Comparison of ENCODE assay signal across 19 cellular contexts in genomic region chr14:30240002-30240401, GRCh38.
DNase-seq lines count a peak whose midpoint lies in the region; ATAC-seq and TF ChIP-seq lines count a peak whose summit lies in the region.
"Had no signal": no experiment of that assay in that cellular context is flagged by ENCODE, and none has a peak within 500 bp of the region (broad histone marks: within the 10 kb centered on the region; RNA-seq: fewer than 3 reads in every experiment).

No MANE protein-coding gene starts in this region.

- H3K56ac ChIP-seq in IMR-90 (ENCODE audit: extremely low read depth, insufficient read depth, low read length): no peak overlapping the region

- in situ Hi-C loops in IMR-90 (cut with MboI; ENCODE audit: low sequenced_read_pairs): no loop called here

- H3K79me2 ChIP-seq in neural cell (replicated peaks; ENCODE audit: insufficient read depth, low read length): no peaks in the 10 kb centered on the region

- no peak overlapping the region for H2BK5ac ChIP-seq in IMR-90 (ENCODE audit: low read depth, low read length, poor library complexity, severe bottlenecking)

- no peak overlapping the region for H3K18ac ChIP-seq in IMR-90 (ENCODE audit: low read depth, low read length)

- no peak for TF ChIP-seq CTCF in IMR-90 (conservative IDR thresholded peaks at IDR 0.05; ENCODE audit: low read depth, low read length)
- TF ChIP-seq CTCF in WTC11 (IDR thresholded peaks at IDR 0.05): no peak
- no peak for TF ChIP-seq CTCF in neural cell (IDR thresholded peaks at IDR 0.05; ENCODE audit: poor library complexity, severe bottlenecking)

- no peak overlapping the region for H4K91ac ChIP-seq in IMR-90 (ENCODE audit: insufficient read depth, low read depth, low read length)

- peaks cover 13% of the 10 kb centered on the region for H3K9me3 Mint-ChIP-seq in WTC11
- H3K9me3 Mint-ChIP-seq: HFFc6 had no signal

- intact Hi-C loops in IMR-90 (cut with micrococcal nuclease): no loop called here
- intact Hi-C loops in sciatic nerve (cut with DNase I): no loop called here

- CTCF ChIA-PET in IMR-90 (lab: Yijun Ruan, JAX) (interaction anchor here (1.0 kb wide), 1 partner anchor 12 kb away, joined by 3 read pairs; no protein-coding TSS in a partner anchor), WTC11 (lab: Charles Lee) (interaction anchor here (1.3 to 3.2 kb wide), 3 partner anchors 30 to 44 kb away, joined by 3 to 16 read pairs (median 4); no protein-coding TSS in a partner anchor)

- no peak overlapping the region for H2AK5ac ChIP-seq in IMR-90 (ENCODE audit: low read depth, low read length)

- H2AFZ ChIP-seq in IMR-90 (replicated peaks; ENCODE audit: low read length, poor library complexity) (peak overlapping the region; percentile 27), neural cell (ENCODE audit: low read depth, low read length) (no peak overlapping the region)

- H3K4ac ChIP-seq in IMR-90 (ENCODE audit: low read depth, low read length): no peak overlapping the region

- peaks cover 21% of the 10 kb centered on the region for H3F3A ChIP-seq in neural cell (ENCODE audit: insufficient read depth, low read length, poor library complexity, severe bottlenecking)

- ATAC-seq in IMR-90 (ENCODE audit: low read depth): no peak
- peak; percentile 58 for ATAC-seq in WTC11
- no peak for ATAC-seq in sciatic nerve
- ATAC-seq: Right ventricle myocardium inferior had no signal

- WGBS in IMR-90 (ENCODE audit: extremely low coverage in 2 of 2, insufficient read length in 1 of 2), 2 experiments: no CpG with 5 or more reads among the region's 4 CpGs

- DNase-seq in ELF-1 (ENCODE audit: low read depth, low spot score) (peak; percentile 18), IMR-90 (no peak), WTC11 (ENCODE audit: low spot score) (no peak), NCI-H446 treated with DMSO at 0.1 percent for 48 hours (lab: John Stamatoyannopoulos, UW) (no peak), GM03348 (ENCODE audit: low spot score) (no peak), inferior parietal cortex (ENCODE audit: extremely low spot score) (no peak), sciatic nerve (ENCODE audit: low spot score) (no peak)
- DNase-seq: DMS153, HFFc6, NCI-H187, NCI-H2107, NCI-H446, NCI-H774 had no signal

- no peaks in the 10 kb centered on the region for H3K9me3 ChIP-seq in IMR-90 (ENCODE audit: control insufficient read depth, insufficient read depth, low read length)
- no peaks in the 10 kb centered on the region for H3K9me3 ChIP-seq in neural cell (ENCODE audit: low read length)
- H3K9me3 ChIP-seq: BLaER1 had no signal

- H2BK120ac ChIP-seq in IMR-90 (ENCODE audit: low read depth, low read length): no peak overlapping the region

- BruUV-seq in IMR-90 (replicated peaks; lab: Mats Ljungman, UMichigan): no TSS peak

- H4K5ac ChIP-seq in IMR-90 (ENCODE audit: low read depth, low read length): no peak overlapping the region

- no peak overlapping the region for H3K14ac ChIP-seq in IMR-90 (replicated peaks; ENCODE audit: low read depth, low read length)

- TF ChIP-seq RAD21 in IMR-90 (IDR thresholded peaks at IDR 0.05; ENCODE audit: low read length) (no peak), neural cell (conservative IDR thresholded peaks at IDR 0.05) (no peak)

- H3K27me3 Mint-ChIP-seq in WTC11 (ENCODE audit: low read depth): no peaks in the 10 kb centered on the region

- dilution Hi-C loops in IMR-90 (cut with HindIII; ENCODE audit: low sequenced_read_pairs, unreplicated experiment): no loop called here

- H3K27me3 ChIP-seq in IMR-90 (ENCODE audit: control insufficient read depth, insufficient read depth, low read length) (no peaks in the 10 kb centered on the region), neural cell (ENCODE audit: insufficient read depth, low read depth, low read length) (no peaks in the 10 kb centered on the region)
- H3K27me3 ChIP-seq: BLaER1 had no signal

- peaks cover 3% of the 10 kb centered on the region; the same call in 1 of the 2 replicates for H3K4me1 ChIP-seq in IMR-90 (ENCODE audit: control insufficient read depth, insufficient read depth, low read length)
- H3K4me1 ChIP-seq: BLaER1 had no signal

- TF ChIP-seq POLR2A in IMR-90 (IDR thresholded peaks at IDR 0.05; ENCODE audit: low read depth, low read length): no peak

- H4K20me1 ChIP-seq in IMR-90 (ENCODE audit: insufficient read depth, low read length) (no peaks in the 10 kb centered on the region), neural cell (ENCODE audit: insufficient read depth) (no peaks in the 10 kb centered on the region)
- H4K20me1 ChIP-seq: BLaER1 had no signal

- no peak overlapping the region for H3K4me3 ChIP-seq in IMR-90 (ENCODE audit: insufficient read depth, low read depth, low read length)
- H3K4me3 ChIP-seq in neural cell (ENCODE audit: low read length): peak overlapping the region; percentile 26
- H3K4me3 ChIP-seq: BLaER1, SK-N-MC had no signal

- no peak overlapping the region for H3K27ac Mint-ChIP-seq in WTC11
- H3K27ac Mint-ChIP-seq: CD4-positive, alpha-beta memory T cell; HFFc6 had no signal

- H3K9ac ChIP-seq in IMR-90 (ENCODE audit: low read depth, low read length) (no peak overlapping the region), neural cell (ENCODE audit: low read length) (peak overlapping the region; percentile 77)
- H3K9ac ChIP-seq: BLaER1 had no signal

- TF ChIP-seq EP300 in neural cell (conservative IDR thresholded peaks at IDR 0.05; ENCODE audit: poor library complexity, severe bottlenecking): peak; percentile 62

- no peak overlapping the region for H2BK20ac ChIP-seq in IMR-90 (ENCODE audit: low read depth, low read length)

- no peaks in the 10 kb centered on the region for H3K9me2 ChIP-seq in neural cell (ENCODE audit: insufficient read depth, low read length)

- peaks cover 25% of the 10 kb centered on the region for H3K4me1 Mint-ChIP-seq in WTC11
- H3K4me1 Mint-ChIP-seq: CD4-positive, alpha-beta memory T cell had no signal

- H3K27ac ChIP-seq in IMR-90 (ENCODE audit: insufficient read depth, low read length) (no peak overlapping the region), neural cell (ENCODE audit: low read length) (peak overlapping the region; percentile 99)
- H3K27ac ChIP-seq: BLaER1, HL-60, SK-N-MC had no signal

- H3K36me3 Mint-ChIP-seq in WTC11: no peaks in the 10 kb centered on the region
- H3K36me3 Mint-ChIP-seq: CD4-positive, alpha-beta memory T cell had no signal

- H3K36me3 ChIP-seq in IMR-90 (ENCODE audit: control insufficient read depth, insufficient read depth, low read length) (no peaks in the 10 kb centered on the region), neural cell (ENCODE audit: insufficient read depth, low read length) (no peaks in the 10 kb centered on the region)
- H3K36me3 ChIP-seq: BLaER1 had no signal

- H3K4me2 ChIP-seq in IMR-90 (ENCODE audit: low read depth, low read length) (no peak overlapping the region), neural cell (ENCODE audit: low read length) (no peak overlapping the region)
- H3K4me2 ChIP-seq: BLaER1 had no signal

- no peak overlapping the region for H2BK15ac ChIP-seq in IMR-90 (ENCODE audit: low read depth, low read length)

- no peak overlapping the region for H2AK9ac ChIP-seq in IMR-90 (replicated peaks; ENCODE audit: low read depth, low read length, poor library complexity)

- H3K79me1 ChIP-seq in IMR-90 (ENCODE audit: low read depth in 1 of 2, low read length in 2 of 2): no peaks in the 10 kb centered on the region

- POLR2A ChIA-PET in IMR-90 (lab: Charles Lee; ENCODE audit: unreplicated experiment) (interaction anchor here (0.5 kb wide), 1 partner anchor 12 kb away, joined by 4 read pairs; no protein-coding TSS in a partner anchor), WTC11 (lab: Charles Lee) (no interaction called here)

- no peak overlapping the region for H3K4me3 Mint-ChIP-seq in WTC11
- H3K4me3 Mint-ChIP-seq: CD4-positive, alpha-beta memory T cell; HFFc6 had no signal

- H4K8ac ChIP-seq in IMR-90 (ENCODE audit: low read depth in 2 of 2, low read length in 2 of 2): no peak overlapping the region

- no peaks in the 10 kb centered on the region for H3K9me1 ChIP-seq in IMR-90 (ENCODE audit: insufficient read depth, low read length)

- H3K23ac ChIP-seq in IMR-90 (ENCODE audit: low read depth, low read length): no peak overlapping the region

TF ChIP-seq in IMR-90, 13 proteins besides CTCF, POLR2A, EP300 and RAD21 (continues in another document):
- TF ChIP-seq, protein P1, sequence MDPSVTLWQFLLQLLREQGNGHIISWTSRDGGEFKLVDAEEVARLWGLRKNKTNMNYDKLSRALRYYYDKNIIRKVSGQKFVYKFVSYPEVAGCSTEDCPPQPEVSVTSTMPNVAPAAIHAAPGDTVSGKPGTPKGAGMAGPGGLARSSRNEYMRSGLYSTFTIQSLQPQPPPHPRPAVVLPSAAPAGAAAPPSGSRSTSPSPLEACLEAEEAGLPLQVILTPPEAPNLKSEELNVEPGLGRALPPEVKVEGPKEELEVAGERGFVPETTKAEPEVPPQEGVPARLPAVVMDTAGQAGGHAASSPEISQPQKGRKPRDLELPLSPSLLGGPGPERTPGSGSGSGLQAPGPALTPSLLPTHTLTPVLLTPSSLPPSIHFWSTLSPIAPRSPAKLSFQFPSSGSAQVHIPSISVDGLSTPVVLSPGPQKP (IDR thresholded peaks at IDR 0.05; ENCODE audit: borderline replicate concordance, low read depth, low read length): no peak

TF ChIP-seq in WTC11, 78 proteins besides CTCF, POLR2A, EP300 and RAD21 (continues in another document):
- TF ChIP-seq FOXP1 (CRISPR knock-in tag; IDR thresholded peaks at IDR 0.05; ENCODE audit: borderline replicate concordance) (no peak), TP53 (CRISPR knock-in tag; IDR thresholded peaks at IDR 0.05) (no peak), NR1H2 (CRISPR knock-in tag; IDR thresholded peaks at IDR 0.05) (no peak)

TF ChIP-seq in neural cell, 6 proteins besides CTCF, POLR2A, EP300 and RAD21 (continues in another document):
- TF ChIP-seq TAF1 (IDR thresholded peaks at IDR 0.05; ENCODE audit: low read depth): no peak
- TF ChIP-seq EZH2 (IDR thresholded peaks at IDR 0.05; ENCODE audit: borderline replicate concordance, insufficient read depth, low read length, poor library complexity, severe bottlenecking): no peak
- no peak for TF ChIP-seq SMC3 (conservative IDR thresholded peaks at IDR 0.05; ENCODE audit: poor library complexity)
